Comparison of ENCODE assay signal across 9 cellular contexts in genomic region chr12:121810833-121811433, GRCh38. TPM values are rescaled to one million over a fixed set of nuclear protein-coding genes. Genes with fewer than 3 reads are reported as not detected.
DNase-seq lines count a peak whose midpoint lies in the region; ATAC-seq, FAIRE-seq and TF ChIP-seq lines count a peak whose summit lies in the region.
"Had no signal": no experiment of that assay in that cellular context is flagged by ENCODE, and none has a peak within 500 bp of the region (broad histone marks: within the 10 kb centered on the region; RNA-seq: fewer than 3 reads in every experiment).

No MANE protein-coding gene starts in this region.

- no peak for DNase-seq in activated T-cell treated with anti-CD3 and anti-CD28 coated beads, Interleukin-2, amount 50 U/mL, for 4 hours
- DNase-seq in activated T-cell treated with anti-CD3 and anti-CD28 coated beads for 4 hours: no peak
- DNase-seq in keratinocyte (ENCODE audit: low read depth, low spot score): no peak
- no peak for DNase-seq in tibial artery
- no peak for DNase-seq in activated effector memory CD4-positive, alpha-beta T cell treated with Interleukin-2 at 50 U/mL for 16 hours
- no peak for DNase-seq in stimulated activated CD8-positive, alpha-beta memory T cell treated with anti-CD3 and anti-CD28 coated beads, Interleukin-4, amount 100 ng/mL, for 48 hours
- DNase-seq in COR-L47 (lab: John Stamatoyannopoulos, UW): no peak

- H3K27me3 ChIP-seq in keratinocyte (ENCODE audit: control insufficient read depth, extremely low read depth, insufficient read depth, low read length) (no peaks in the 10 kb centered on the region), tibial artery (no peaks in the 10 kb centered on the region)

- peak overlapping the region; percentile 82 for H3K4me3 Mint-ChIP-seq in activated T-cell treated with anti-CD3 and anti-CD28 coated beads, Interleukin-2, amount 50 U/mL, for 4 hours
- H3K4me3 Mint-ChIP-seq in activated T-helper 17 cell treated with anti-CD3 and anti-CD28 coated beads, Interleukin-2, amount 50 U/mL, for 72 hours: peak overlapping the region; percentile 86

- no peaks in the 10 kb centered on the region for H3K9me3 Mint-ChIP-seq in activated T-cell treated with anti-CD3 and anti-CD28 coated beads, Interleukin-2, amount 50 U/mL, for 4 hours
- H3K9me3 Mint-ChIP-seq in activated T-helper 17 cell treated with anti-CD3 and anti-CD28 coated beads, Interleukin-2, amount 50 U/mL, for 72 hours: no peaks in the 10 kb centered on the region

- no peak overlapping the region for H3K27ac ChIP-seq in keratinocyte (ENCODE audit: control insufficient read depth, insufficient read depth, low read length)
- peak overlapping the region; percentile 74 to 88 for H3K27ac ChIP-seq in tibial artery

- FAIRE-seq in keratinocyte (lab: Jason Lieb, UNC): no peak

- H3K4me2 ChIP-seq in keratinocyte (ENCODE audit: control insufficient read depth, extremely low read depth, insufficient read depth, low read depth, low read length): peak overlapping the region; percentile 90

- H3K27ac Mint-ChIP-seq in activated T-helper 17 cell treated with anti-CD3 and anti-CD28 coated beads, Interleukin-2, amount 50 U/mL, for 72 hours: peak overlapping the region; percentile 91

- H3K36me3 Mint-ChIP-seq in activated T-cell treated with anti-CD3 and anti-CD28 coated beads, Interleukin-2, amount 50 U/mL, for 4 hours (ENCODE audit: insufficient read depth): peaks cover 25% of the 10 kb centered on the region
- peaks cover 74% of the 10 kb centered on the region for H3K36me3 Mint-ChIP-seq in activated T-helper 17 cell treated with anti-CD3 and anti-CD28 coated beads, Interleukin-2, amount 50 U/mL, for 72 hours (ENCODE audit: low read depth)

- no peak overlapping the region for H3K9ac ChIP-seq in keratinocyte (ENCODE audit: control insufficient read depth, extremely low read depth, insufficient read depth, low read length)

- peaks cover 73% of the 10 kb centered on the region for H3K79me2 ChIP-seq in keratinocyte (ENCODE audit: control insufficient read depth, insufficient read depth, low read length)

- dilution Hi-C loops in keratinocyte (cut with MboI; ENCODE audit: extremely low pct_ligation_motif_present, low sequenced_read_pairs): no loop called here

- H3K4me1 ChIP-seq in keratinocyte (ENCODE audit: control insufficient read depth, extremely low read depth, insufficient read depth, low read length) (peaks cover 39% of the 10 kb centered on the region), tibial artery (peaks cover 0 to 62% (median 59%) of the 10 kb centered on the region in 4 donors)

- H3K4me3 ChIP-seq in keratinocyte (ENCODE audit: control insufficient read depth in 2 of 3, extremely low read depth in 1 of 3, insufficient read depth in 2 of 3, low read depth in 1 of 3, low read length in 3 of 3) (peak overlapping the region in 2 of 3 experiments; percentile 49 to 51), tibial artery (peak overlapping the region; percentile 57)

- H3K36me3 ChIP-seq in keratinocyte (ENCODE audit: control insufficient read depth in 2 of 2, extremely low read depth in 1 of 2, insufficient read depth in 2 of 2, low read length in 2 of 2) (peaks cover 41 to 42% of the 10 kb centered on the region in 2 experiments), tibial artery (peaks cover 35 to 63% (median 58%) of the 10 kb centered on the region in 3 donors)

- TF ChIP-seq CTCF in keratinocyte (optimal IDR thresholded peaks at IDR 0.05 in 1 of 3, IDR thresholded peaks at IDR 0.05 in 1 of 3, conservative IDR thresholded peaks at IDR 0.05 in 1 of 3; ENCODE audit: extremely low read depth in 1 of 3, insufficient read depth in 2 of 3, low read length in 3 of 3): no peak
- no peak for TF ChIP-seq CTCF in tibial artery (IDR thresholded peaks at IDR 0.05)

- no peak overlapping the region for H2AFZ ChIP-seq in keratinocyte (ENCODE audit: control insufficient read depth, low read length)

- intact Hi-C loops in tibial artery (cut with DNase I; ENCODE audit: low total_unique reads): loop anchor here (5.0 kb wide), 1 partner anchor 76 kb away; the partner anchor contains the start of gene PSMD9

- H4K20me1 ChIP-seq in keratinocyte (ENCODE audit: control insufficient read depth, extremely low read depth, insufficient read depth, low read length): peaks cover 20% of the 10 kb centered on the region

- ATAC-seq in activated T-cell treated with anti-CD3 and anti-CD28 coated beads, Interleukin-2, amount 50 U/mL, for 4 hours: no peak
- ATAC-seq in activated T-helper 17 cell treated with anti-CD3 and anti-CD28 coated beads, Interleukin-2, amount 50 U/mL, for 72 hours (replicated peaks): no peak

- no peaks in the 10 kb centered on the region for H3K9me1 ChIP-seq in keratinocyte (ENCODE audit: control insufficient read depth, extremely low read depth, insufficient read depth, low read length)

- H3K4me1 Mint-ChIP-seq in activated T-cell treated with anti-CD3 and anti-CD28 coated beads, Interleukin-2, amount 50 U/mL, for 4 hours (ENCODE audit: low read depth): peaks cover 54% of the 10 kb centered on the region
- peaks cover 18% of the 10 kb centered on the region for H3K4me1 Mint-ChIP-seq in activated T-helper 17 cell treated with anti-CD3 and anti-CD28 coated beads, Interleukin-2, amount 50 U/mL, for 72 hours

- H3K27me3 Mint-ChIP-seq in activated T-cell treated with anti-CD3 and anti-CD28 coated beads, Interleukin-2, amount 50 U/mL, for 4 hours (ENCODE audit: low read depth): no peaks in the 10 kb centered on the region
- no peaks in the 10 kb centered on the region for H3K27me3 Mint-ChIP-seq in activated T-helper 17 cell treated with anti-CD3 and anti-CD28 coated beads, Interleukin-2, amount 50 U/mL, for 72 hours

- no peaks in the 10 kb centered on the region for H3K9me3 ChIP-seq in keratinocyte (ENCODE audit: control insufficient read depth, low read depth, low read length)
- no peaks in the 10 kb centered on the region for H3K9me3 ChIP-seq in tibial artery

RNA-seq across cellular contexts. Expression of gene SETD1B, which starts 7.1 kb away (rescaled TPM):
- total RNA-seq in activated T-cell treated with anti-CD3 and anti-CD28 coated beads, Interleukin-2, amount 50 U/mL, for 4 hours: 10 to 100 TPM; 30.4 to 32.7 (median 31.7) TPM
- total RNA-seq in activated T-helper 17 cell treated with anti-CD3 and anti-CD28 coated beads, Interleukin-2, amount 50 U/mL, for 72 hours: 10 to 100 TPM; 14.7 to 23.4 TPM
- 0.71 to 1.2 TPM (median 0.72 TPM) in 3 replicates for polyA plus RNA-seq in keratinocyte
- polyA plus RNA-seq in keratinocyte (2011; ENCODE audit: low read depth): 2.3 TPM
- 0.83 and 1.4 TPM in 2 replicates for polyA plus RNA-seq in keratinocyte (2011; cell fraction: cytosol; rRNA removed)
- 7.9 and 9.7 TPM in 2 replicates for polyA plus RNA-seq in keratinocyte (2011; cell fraction: nucleus; rRNA removed)
- polyA plus RNA-seq in keratinocyte (2012; ENCODE audit: low replicate concordance): 5.2 and 6.0 TPM in 2 replicates
- 1.5 to 8.6 TPM (median 2.4 TPM) in 3 replicates for polyA minus RNA-seq in keratinocyte
- polyA minus RNA-seq in keratinocyte (2011; cell fraction: cytosol; rRNA and poly(A)+ RNA removed): 4.0 TPM
- polyA minus RNA-seq in keratinocyte (2011; cell fraction: nucleus; rRNA and poly(A)+ RNA removed): 5.5 and 6.5 TPM in 2 replicates

RNA-seq across cellular contexts. Expression of gene RHOF, which starts 17.4 kb away (rescaled TPM):
- total RNA-seq in activated T-cell treated with anti-CD3 and anti-CD28 coated beads, Interleukin-2, amount 50 U/mL, for 4 hours: 10 to 100 TPM; 80.7 to 94.6 (median 85.8) TPM
- 100 to 1,000 TPM; 103 to 123 TPM for total RNA-seq in activated T-helper 17 cell treated with anti-CD3 and anti-CD28 coated beads, Interleukin-2, amount 50 U/mL, for 72 hours
- 2.8 to 4.3 TPM (median 4.1 TPM) in 3 replicates for polyA plus RNA-seq in keratinocyte
- 3.3 TPM for polyA plus RNA-seq in keratinocyte (2011; ENCODE audit: low read depth)
- 3.1 and 5.3 TPM in 2 replicates for polyA plus RNA-seq in keratinocyte (2011; cell fraction: cytosol; rRNA removed)
- polyA plus RNA-seq in keratinocyte (2011; cell fraction: nucleus; rRNA removed): 4.8 and 5.9 TPM in 2 replicates
- polyA plus RNA-seq in keratinocyte (2012; ENCODE audit: low replicate concordance): 2.5 and 6.1 TPM in 2 replicates
- 7.0 to 7.7 TPM (median 7.7 TPM) in 3 replicates for polyA minus RNA-seq in keratinocyte
- 11.5 TPM for polyA minus RNA-seq in keratinocyte (2011; cell fraction: cytosol; rRNA and poly(A)+ RNA removed)
- polyA minus RNA-seq in keratinocyte (2011; cell fraction: nucleus; rRNA and poly(A)+ RNA removed): 3.7 and 4.3 TPM in 2 replicates

RNA-seq across cellular contexts. Expression of gene HPD, which starts 47.7 kb away (rescaled TPM):
- under 1 TPM; 0.20 to 0.27 (median 0.26) TPM for total RNA-seq in activated T-cell treated with anti-CD3 and anti-CD28 coated beads, Interleukin-2, amount 50 U/mL, for 4 hours
- not detected for total RNA-seq in activated T-helper 17 cell treated with anti-CD3 and anti-CD28 coated beads, Interleukin-2, amount 50 U/mL, for 72 hours
- polyA plus RNA-seq in keratinocyte: not detected in 3 replicates
- not detected for polyA plus RNA-seq in keratinocyte (2011; ENCODE audit: low read depth)
- not detected in 2 replicates for polyA plus RNA-seq in keratinocyte (2011; cell fraction: cytosol; rRNA removed)
- polyA plus RNA-seq in keratinocyte (2011; cell fraction: nucleus; rRNA removed): not detected in 2 replicates
- polyA plus RNA-seq in keratinocyte (2012; ENCODE audit: low replicate concordance): not detected in 2 replicates
- polyA minus RNA-seq in keratinocyte: not detected in 3 replicates
- not detected for polyA minus RNA-seq in keratinocyte (2011; cell fraction: cytosol; rRNA and poly(A)+ RNA removed)
- polyA minus RNA-seq in keratinocyte (2011; cell fraction: nucleus; rRNA and poly(A)+ RNA removed): not detected in 2 replicates
- total RNA-seq: pulmonary artery endothelial cell had no signal
